In the genomic region with DNA sequence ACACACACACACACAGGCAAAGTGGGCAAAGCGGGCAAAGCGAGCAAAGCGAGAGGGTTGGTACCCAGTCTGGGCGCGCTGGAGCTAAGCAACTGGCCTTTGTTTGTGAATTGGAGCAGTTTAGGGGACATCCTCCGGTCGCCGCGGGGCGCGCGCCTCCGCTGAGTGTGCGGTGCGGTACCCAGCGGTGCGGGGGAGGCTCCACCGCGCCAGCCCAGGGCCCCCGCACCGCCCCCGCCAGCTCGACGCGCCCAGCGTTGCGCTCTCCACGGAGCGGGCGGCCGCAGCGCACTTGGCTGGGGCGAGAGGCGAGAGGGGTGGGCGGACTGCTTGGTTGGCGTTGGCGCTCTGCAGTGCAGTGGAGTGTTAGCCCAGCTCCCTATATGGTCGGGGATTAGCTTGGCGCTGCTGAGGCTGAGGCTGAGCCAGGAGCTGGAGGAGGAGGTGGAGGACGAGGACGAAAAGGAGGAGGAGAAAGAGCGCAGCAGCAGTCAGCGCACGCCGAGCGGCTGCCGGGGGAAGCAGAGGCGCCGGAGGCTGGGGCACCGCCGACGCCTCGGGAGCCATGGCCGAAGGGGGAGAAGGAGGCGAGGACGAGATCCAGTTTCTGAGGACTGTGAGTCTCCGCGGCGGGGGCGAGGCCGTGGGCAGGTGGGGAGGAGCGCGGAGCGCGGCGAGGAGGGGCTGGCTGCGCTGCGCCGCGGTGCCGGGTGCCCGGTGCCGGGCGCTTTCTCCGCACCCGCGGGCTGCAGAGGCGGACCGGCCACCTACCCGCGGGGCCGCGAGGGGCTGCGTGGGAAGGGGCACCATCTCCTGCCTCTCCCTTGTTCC, we compare ENCODE assay signal across 9 cellular contexts. TPM values are rescaled to one million over a fixed set of nuclear protein-coding genes. Genes with fewer than 3 reads are reported as not detected.
DNase-seq lines count a peak whose midpoint lies in the region; ATAC-seq and FAIRE-seq lines count a peak whose summit lies in the region.
"Had no signal": no experiment of that assay in that cellular context is flagged by ENCODE, and none has a peak within 500 bp of the region (broad histone marks: within the 10 kb centered on the region; RNA-seq: fewer than 3 reads in every experiment).

A gene (plus strand): TSS at position 487 of the 831 bp plus-strand sequence. CDS start 79 bp downstream, at position 566.

- H2BK12ac ChIP-seq in trophoblast cell (ENCODE audit: low read length), result peak within 1 kb of the TSS; percentile 78

- H3K4me3 ChIP-seq in trophoblast cell (ENCODE audit: low read depth, low read length), result peak within 1 kb of the TSS; percentile 88

- H2BK5ac ChIP-seq in trophoblast cell (ENCODE audit: low read depth, low read length, poor library complexity), result peak within 1 kb of the TSS; percentile 20

- peaks cover 12 to 13% of the 10 kb centered on the region in 2 experiments for H3K4me1 ChIP-seq in trophoblast cell (ENCODE audit: control insufficient read depth in 1 of 2, insufficient read depth in 2 of 2, low read length in 2 of 2)

- H4K12ac ChIP-seq in trophoblast cell (ENCODE audit: low read depth, low read length), result peak within 1 kb of the TSS; percentile 8

- H3K4me2 ChIP-seq in trophoblast cell (ENCODE audit: low read length), result peak within 1 kb of the TSS; percentile 89

- H2AFZ ChIP-seq in trophoblast cell (ENCODE audit: insufficient read depth, low read length, poor library complexity), result peak within 1 kb of the TSS; percentile 34

- no CpG with 5 or more reads among the region's 84 CpGs for WGBS in trophoblast cell (ENCODE audit: extremely low coverage, insufficient coverage, insufficient read length)

- H3K14ac ChIP-seq in trophoblast cell (ENCODE audit: low read length), result peak within 1 kb of the TSS; percentile 52

- peak within 1 kb of the TSS; percentile 40 for H4K91ac ChIP-seq in trophoblast cell (ENCODE audit: low read depth, low read length)

- H3K27me3 ChIP-seq in trophoblast cell (ENCODE audit: insufficient read depth, low read length), result peaks cover 19% of the 10 kb centered on the region

- peak within 1 kb of the TSS; percentile 90 for H3K9ac ChIP-seq in trophoblast cell (ENCODE audit: low read length)

- DNase-seq in D341Med (ENCODE audit: low spot score) (peak; percentile 59), RPMI8226 (peak; percentile 20), glomerular visceral epithelial cell (ENCODE audit: extremely low spot score) (peak; percentile 3), trophoblast cell (no peak), SKM-1 (lab: John Stamatoyannopoulos, UW; ENCODE audit: unreplicated experiment) (no peak), HTR-8/SVneo (ENCODE audit: insufficient read length, low spot score) (no peak), SKM-1 treated with dmso at 0.1 percent for 144 hours (lab: John Stamatoyannopoulos, UW; ENCODE audit: unreplicated experiment) (no peak)

- H4K8ac ChIP-seq in trophoblast cell (ENCODE audit: low read depth, low read length), result peak within 1 kb of the TSS; percentile 57

- peaks cover 31% of the 10 kb centered on the region for H3K79me1 ChIP-seq in trophoblast cell (ENCODE audit: low read length)

- H3K9me3 ChIP-seq in trophoblast cell (ENCODE audit: insufficient read depth, low read depth, low read length), result no peaks in the 10 kb centered on the region

- H2AK5ac ChIP-seq in trophoblast cell (ENCODE audit: low read length), result peak within 1 kb of the TSS; percentile 34

- H3K79me2 ChIP-seq in trophoblast cell (ENCODE audit: control insufficient read depth, insufficient read depth, low read length, poor library complexity), result peaks cover 5% of the 10 kb centered on the region

- H2BK120ac ChIP-seq in trophoblast cell (ENCODE audit: insufficient read depth, low read length, poor library complexity), result peak within 1 kb of the TSS; percentile 54

- H3K36me3 ChIP-seq in trophoblast cell (ENCODE audit: control insufficient read depth in 1 of 2, insufficient read depth in 2 of 2, low read length in 2 of 2), result no peaks in the 10 kb centered on the region

- no peak for ATAC-seq in HG03159 (IDR thresholded peaks at IDR 0.05; ENCODE audit: unreplicated experiment)

- peak within 1 kb of the TSS; percentile 26 for H3K27ac ChIP-seq in trophoblast cell (ENCODE audit: low read depth, low read length)

- H3K23ac ChIP-seq in trophoblast cell (ENCODE audit: low read length), result peak within 1 kb of the TSS; percentile 87

- FAIRE-seq in HTR-8/SVneo (lab: Jason Lieb, UNC), result no peak
- FAIRE-seq: GM18507 had no signal

- H3K4ac ChIP-seq in trophoblast cell (ENCODE audit: low read depth, low read length), result peak within 1 kb of the TSS; percentile 44

- peak within 1 kb of the TSS; percentile 17 for H3K18ac ChIP-seq in trophoblast cell (ENCODE audit: low read length)

RNA-seq across cellular contexts. Expression of the gene that starts here (rescaled TPM):
- 5.4 and 6.1 TPM in 2 replicates for polyA plus RNA-seq in trophoblast cell (2013)

Comparison
In these comparisons a context has a peak if more than half of its experiments do, and no peak if none do; other contexts are left out.
1. DNase-seq: peak in D341Med (single experiment), RPMI8226 (single experiment) and glomerular visceral epithelial cell (single experiment); none in trophoblast cell (0 of 2), SKM-1 (single experiment), HTR-8/SVneo (single experiment) and SKM-1 treated with dmso at 0.1 percent for 144 hours (single experiment).